In genomic region chr12:124774462-124775167, GRCh38 we compare ENCODE assay signal across 1 cellular context.
A peak's percentile ranks its signal among the peaks of the same experiment; 100 is the strongest.
TF ChIP-seq lines count a peak whose summit lies in the region.

No MANE protein-coding gene starts in this region.

TF ChIP-seq in GM12878, 131 proteins besides CTCF, POLR2A, EP300 and RAD21 (continued from another document):
- no peak for TF ChIP-seq ZBTB4 (CRISPR knock-in tag; IDR thresholded peaks at IDR 0.05)
- peak; percentile 58; the same call in 1 of the 2 replicates for TF ChIP-seq NR2F1 (conservative IDR thresholded peaks at IDR 0.05)
- TF ChIP-seq IKZF1 (conservative IDR thresholded peaks at IDR 0.05): peak; percentile 97
- no peak for TF ChIP-seq SIN3A (IDR thresholded peaks at IDR 0.05; ENCODE audit: low read depth, low read length)
- peak; percentile 80 for TF ChIP-seq SP1 (IDR thresholded peaks at IDR 0.05; ENCODE audit: low read depth, low read length)
- peak; percentile 80 for TF ChIP-seq MLLT1 (IDR thresholded peaks at IDR 0.05)
- TF ChIP-seq TCF3 (IDR thresholded peaks at IDR 0.05; ENCODE audit: borderline replicate concordance, insufficient read depth, low read depth, low read length): peak; percentile 74
- peak; percentile 27; the same call in 1 of the 2 replicates for TF ChIP-seq HSF1 (IDR thresholded peaks at IDR 0.05; ENCODE audit: low read depth, low read length)
- TF ChIP-seq KDM1A (IDR thresholded peaks at IDR 0.05; ENCODE audit: borderline replicate concordance): no peak
- TF ChIP-seq ATF3 (IDR thresholded peaks at IDR 0.05; ENCODE audit: borderline replicate concordance, extremely low read depth, low read depth, low read length): no peak
- TF ChIP-seq CHD4 (IDR thresholded peaks at IDR 0.05): no peak
